25 cellular contexts compared by ENCODE assay signal in the genomic region with DNA sequence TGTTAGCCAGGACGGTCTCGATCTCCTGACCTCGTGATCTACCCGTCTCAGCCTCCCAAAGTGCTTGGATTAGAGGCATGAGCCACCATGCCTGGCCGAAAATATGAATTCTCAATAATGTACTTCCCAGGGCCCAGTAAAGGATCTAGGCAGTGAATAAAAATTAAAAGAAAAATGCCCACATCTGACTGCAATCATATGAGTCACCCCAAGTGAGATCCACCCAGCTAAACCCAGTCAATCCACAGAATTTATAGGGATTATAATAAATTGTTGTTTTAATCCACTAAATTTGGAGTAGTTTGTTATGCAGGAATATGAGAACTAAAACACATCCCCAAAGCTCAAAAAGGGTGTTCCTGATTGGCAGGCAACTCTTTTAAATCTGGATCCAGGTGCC.
"Had no signal": no experiment of that assay in that cellular context is flagged by ENCODE, and none has a peak within 500 bp of the region (broad histone marks: within the 10 kb centered on the region; RNA-seq: fewer than 3 reads in every experiment).

No MANE protein-coding gene starts in this region.

- DNase-seq: islet precursor cell; left ventricle myocardium inferior; mesendoderm; naive B cell; natural killer cell; nephron progenitor cell; occipital lobe; ovary; right lobe of liver; stimulated activated CD4-positive, alpha-beta T cell treated with anti-CD3 and anti-CD28 coated beads, Interleukin-1b, Interleukin-23, amount 100 ng/mL, for 48 hours; stimulated activated CD4-positive, alpha-beta T cell treated with anti-CD3 and anti-CD28 coated beads, Interleukin-2, amount 100 ng/mL, for 48 hours; stimulated activated CD4-positive, alpha-beta T cell treated with anti-CD3 and anti-CD28 coated beads, Interleukin-4, amount 100 ng/mL, for 4 hours; stimulated activated CD8-positive, alpha-beta memory T cell treated with anti-CD3 and anti-CD28 coated beads, Interleukin-4, amount 100 ng/mL, for 48 hours; stimulated activated naive CD4-positive, alpha-beta T cell treated with Interleukin-2 at 50 U/mL for 16 hours; stimulated activated naive CD8-positive, alpha-beta T cell treated with anti-CD3 and anti-CD28 coated beads, Interleukin-15, amount 100 ng/mL, for 72 hours; substantia nigra; testis; thyroid gland; transverse colon; upper lobe of left lung had no signal

- H3K9me3 ChIP-seq: left ventricle myocardium inferior, neutrophil, ovary, right atrium auricular region, right lobe of liver, testis, thyroid gland, transverse colon, upper lobe of left lung had no signal

- H3K36me3 ChIP-seq: left ventricle myocardium inferior, neural progenitor cell, neutrophil, ovary, right atrium auricular region, right lobe of liver, thyroid gland, transverse colon, upper lobe of left lung had no signal

- H3K4me2 ChIP-seq: neural progenitor cell, smooth muscle cell had no signal

- H3K4me3 ChIP-seq: left ventricle myocardium inferior, lung, neural progenitor cell, ovary, right atrium auricular region, right lobe of liver, smooth muscle cell, testis, thyroid gland, transverse colon, upper lobe of left lung had no signal

- H3K9ac ChIP-seq: neural progenitor cell had no signal

- H3K27ac ChIP-seq: left ventricle myocardium inferior, neural progenitor cell, neutrophil, ovary, right atrium auricular region, right lobe of liver, testis, thyroid gland, transverse colon, upper lobe of left lung had no signal

- H3K4me1 ChIP-seq: left ventricle myocardium inferior, right atrium auricular region, right lobe of liver, testis, thyroid gland, upper lobe of left lung had no signal

- H2AFZ ChIP-seq: neural progenitor cell had no signal

- H3K27me3 ChIP-seq: neural progenitor cell, neutrophil, ovary, right atrium auricular region, right lobe of liver, testis, thyroid gland, transverse colon, upper lobe of left lung had no signal
